10 cellular contexts compared by ENCODE assay signal in the genomic region with DNA sequence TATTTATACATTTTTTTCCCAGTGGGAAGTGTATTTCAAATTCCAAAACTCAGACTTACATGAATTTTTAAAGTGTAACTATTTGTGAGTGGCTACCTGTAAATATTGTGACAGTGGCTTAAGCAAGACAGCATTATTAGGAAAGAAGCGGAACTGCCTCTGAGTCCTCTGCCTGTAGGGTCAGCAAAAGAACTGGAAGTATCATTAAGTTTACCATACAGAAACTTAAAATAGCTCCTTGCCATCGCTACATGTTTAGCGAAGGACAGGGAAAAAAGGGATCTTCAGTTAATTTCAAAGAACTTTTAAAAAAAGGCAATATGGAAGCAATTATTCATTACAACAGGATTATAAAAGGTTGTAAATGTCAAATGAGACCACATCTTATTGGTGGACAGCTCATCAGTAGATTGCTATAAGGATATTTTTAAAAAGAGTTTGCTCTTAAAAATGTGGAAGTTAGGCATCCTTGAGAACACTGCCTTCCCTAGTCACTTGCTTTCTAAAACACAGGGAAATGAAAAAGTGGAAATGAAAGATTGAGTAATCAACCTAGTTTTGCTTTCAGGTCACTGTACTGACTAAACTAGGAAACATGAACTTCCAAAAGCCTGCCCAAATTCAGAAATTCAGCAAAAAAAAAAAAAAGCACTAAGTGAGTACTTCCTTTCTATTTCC. TPM values are rescaled to one million over a fixed set of nuclear protein-coding genes. Genes with fewer than 3 reads are reported as not detected.
A peak's percentile ranks its signal among the peaks of the same experiment; 100 is the strongest.
DNase-seq lines count a peak whose midpoint lies in the region; ATAC-seq and TF ChIP-seq lines count a peak whose summit lies in the region.
"Had no signal": no experiment of that assay in that cellular context is flagged by ENCODE, and none has a peak within 500 bp of the region (broad histone marks: within the 10 kb centered on the region; RNA-seq: fewer than 3 reads in every experiment).

No MANE protein-coding gene starts in this region.

- no peak overlapping the region for H2BK12ac ChIP-seq in mesenchymal stem cell (ENCODE audit: low read length in 2 of 2)

- peak overlapping the region; percentile 80 for H3K9ac ChIP-seq in mesenchymal stem cell (ENCODE audit: low read length)

- H2BK15ac ChIP-seq in mesenchymal stem cell (ENCODE audit: low read depth, poor library complexity, severe bottlenecking) = no peak overlapping the region

- H3K14ac ChIP-seq in mesenchymal stem cell (ENCODE audit: low read length in 2 of 2) = no peak overlapping the region

- no peak overlapping the region for H3K4ac ChIP-seq in mesenchymal stem cell (ENCODE audit: low read depth in 1 of 2, low read length in 2 of 2)

- H2AK5ac ChIP-seq in mesenchymal stem cell (ENCODE audit: low read length, severe bottlenecking) = no peak overlapping the region

- H3K36me3 ChIP-seq in mesenchymal stem cell (ENCODE audit: control insufficient read depth in 1 of 2, insufficient read depth in 2 of 2, low read depth in 1 of 2, low read length in 2 of 2) (peaks cover 0 to 4% of the 10 kb centered on the region in 2 experiments), thyroid gland (no peaks in the 10 kb centered on the region)

- intact Hi-C loops in thyroid gland (cut with DNase I) = no loop called here

- H3K4me1 Mint-ChIP-seq in HFFc6 (ENCODE audit: low read depth) = peaks cover 41% of the 10 kb centered on the region
- H3K4me1 Mint-ChIP-seq in activated T-helper 17 cell treated with anti-CD3 and anti-CD28 coated beads, Interleukin-2, amount 50 U/mL, for 72 hours = peaks cover 23% of the 10 kb centered on the region

- no peaks in the 10 kb centered on the region for H3K9me3 Mint-ChIP-seq in HFFc6
- no peaks in the 10 kb centered on the region for H3K9me3 Mint-ChIP-seq in activated T-helper 17 cell treated with anti-CD3 and anti-CD28 coated beads, Interleukin-2, amount 50 U/mL, for 72 hours
- H3K9me3 Mint-ChIP-seq: T-helper 2 cell treated with Interferon-gamma antibody and Interleukin-4, amounts not matched to agents 5 μg/mL and 100 μg/mL, for 36 hours had no signal

- H3K9me3 ChIP-seq in mesenchymal stem cell (ENCODE audit: control insufficient read depth, low read length) (no peaks in the 10 kb centered on the region), thyroid gland (no peaks in the 10 kb centered on the region)

- no peak overlapping the region for H3K27ac ChIP-seq in mesenchymal stem cell (ENCODE audit: low read length, poor library complexity, severe bottlenecking)
- no peak overlapping the region for H3K27ac ChIP-seq in thyroid gland

- WGBS in mesenchymal stem cell = 80% methylated on average over 1 of the region's 3 CpGs
- 89 to 92% methylated on average over 3 of the region's 3 CpGs for WGBS in thyroid gland, 2 donors

- no peak overlapping the region for H2BK120ac ChIP-seq in mesenchymal stem cell (ENCODE audit: low read depth, low read length)

- H3K27ac Mint-ChIP-seq in HFFc6 = peak overlapping the region; percentile 83
- H3K27ac Mint-ChIP-seq in activated T-helper 17 cell treated with anti-CD3 and anti-CD28 coated beads, Interleukin-2, amount 50 U/mL, for 72 hours = peak overlapping the region; percentile 15

- no peak overlapping the region for H2BK5ac ChIP-seq in mesenchymal stem cell (ENCODE audit: low read depth, low read length, poor library complexity, severe bottlenecking)

- H3K4me2 ChIP-seq in mesenchymal stem cell (ENCODE audit: low read length, poor library complexity, severe bottlenecking) = no peak overlapping the region

- peak; percentile 35 for DNase-seq in Ammon's horn (ENCODE audit: low spot score)
- peak; percentile 18 for DNase-seq in HFFc6
- no peak for DNase-seq in mesenchymal stem cell
- no peak for DNase-seq in thyroid gland
- no peak for DNase-seq in stimulated activated CD4-positive, alpha-beta T cell treated with anti-CD3 and anti-CD28 coated beads, Interleukin-2, amount 100 ng/mL, for 48 hours
- DNase-seq: stimulated activated CD4-positive, alpha-beta T cell treated with anti-CD3 and anti-CD28 coated beads, Interleukin-1b, Interleukin-23, amount 100 ng/mL, for 48 hours had no signal

- peak overlapping the region; percentile 87 for H3K4me3 Mint-ChIP-seq in HFFc6
- peak overlapping the region; percentile 57 for H3K4me3 Mint-ChIP-seq in activated T-helper 17 cell treated with anti-CD3 and anti-CD28 coated beads, Interleukin-2, amount 50 U/mL, for 72 hours

- no peak for TF ChIP-seq POLR2A in thyroid gland (IDR thresholded peaks at IDR 0.05)

- H3K36me3 Mint-ChIP-seq in HFFc6 (ENCODE audit: low read depth) = no peaks in the 10 kb centered on the region
- H3K36me3 Mint-ChIP-seq in activated T-helper 17 cell treated with anti-CD3 and anti-CD28 coated beads, Interleukin-2, amount 50 U/mL, for 72 hours (ENCODE audit: low read depth) = no peaks in the 10 kb centered on the region

- no peak overlapping the region for H3K23ac ChIP-seq in mesenchymal stem cell (ENCODE audit: low read length in 2 of 2)

- no peak overlapping the region for H4K91ac ChIP-seq in mesenchymal stem cell (ENCODE audit: low read length)

- H3K27me3 Mint-ChIP-seq in HFFc6 (ENCODE audit: insufficient read depth) = no peaks in the 10 kb centered on the region
- H3K27me3 Mint-ChIP-seq in activated T-helper 17 cell treated with anti-CD3 and anti-CD28 coated beads, Interleukin-2, amount 50 U/mL, for 72 hours = no peaks in the 10 kb centered on the region

- no peak overlapping the region for H3K18ac ChIP-seq in mesenchymal stem cell (ENCODE audit: low read depth in 1 of 2, low read length in 2 of 2)

- peaks cover 10% of the 10 kb centered on the region for H3K79me1 ChIP-seq in mesenchymal stem cell (replicated peaks; ENCODE audit: low read length, poor library complexity, severe bottlenecking)

- no peak for TF ChIP-seq CTCF in HFFc6 (IDR thresholded peaks at IDR 0.05)
- TF ChIP-seq CTCF in thyroid gland (IDR thresholded peaks at IDR 0.05) = no peak

- peak overlapping the region in 1 of 2 experiments; percentile 77 for H3K4me3 ChIP-seq in mesenchymal stem cell (ENCODE audit: insufficient read depth in 1 of 2, low read depth in 1 of 2, low read length in 2 of 2)
- no peak overlapping the region for H3K4me3 ChIP-seq in thyroid gland (replicated peaks in 1 of 3)

- no peak overlapping the region for H4K8ac ChIP-seq in mesenchymal stem cell (ENCODE audit: low read length)

- ATAC-seq in activated T-helper 17 cell treated with anti-CD3 and anti-CD28 coated beads, Interleukin-2, amount 50 U/mL, for 72 hours (replicated peaks) = peak; percentile 72
- ATAC-seq in GM21825 (IDR thresholded peaks at IDR 0.05; ENCODE audit: unreplicated experiment) = no peak
- ATAC-seq in GM21381 (IDR thresholded peaks at IDR 0.05; ENCODE audit: unreplicated experiment) = no peak

- H3K4me1 ChIP-seq in mesenchymal stem cell (ENCODE audit: control insufficient read depth, insufficient read depth, low read depth, low read length) (no peaks in the 10 kb centered on the region), thyroid gland (peaks cover 0 to 3% of the 10 kb centered on the region in 2 donors)

- H2AFZ ChIP-seq in mesenchymal stem cell (ENCODE audit: low read depth, low read length) = no peak overlapping the region

- H3K27me3 ChIP-seq in mesenchymal stem cell (ENCODE audit: control insufficient read depth in 1 of 2, insufficient read depth in 1 of 2, low read length in 2 of 2) (no peaks in the 10 kb centered on the region), thyroid gland (no peaks in the 10 kb centered on the region)

RNA-seq across cellular contexts. Expression of gene NSL1, which starts 39.2 kb away (rescaled TPM):
- 10 to 100 TPM; 28.7 to 35.1 (median 30.4) TPM for total RNA-seq in HFFc6 (2021; fragmentation: NEBNext Ultra II Directional; extraction: Animal tissue kit (Norgen Biotek cat#: 25700))
- total RNA-seq in activated T-helper 17 cell treated with anti-CD3 and anti-CD28 coated beads, Interleukin-2, amount 50 U/mL, for 72 hours = 10 to 100 TPM; 26.2 to 40.0 TPM
- 18.1 TPM for polyA plus RNA-seq in mesenchymal stem cell (2013, experiment 1 of 2)
- polyA plus RNA-seq in mesenchymal stem cell (2013, experiment 2 of 2) = 19.1 TPM
- total RNA-seq in thyroid gland = 10 to 100 TPM; 47.5 to 62.8 (median 62.2) TPM

RNA-seq across cellular contexts. Expression of gene TATDN3, which starts 39.3 kb away (rescaled TPM):
- 10 to 100 TPM in 5 of 6 experiments, 1 to 10 TPM in 1; 8.6 to 14.4 (median 12.1) TPM for total RNA-seq in HFFc6 (2021; fragmentation: NEBNext Ultra II Directional; extraction: Animal tissue kit (Norgen Biotek cat#: 25700))
- 10 to 100 TPM in 1 of 2 donors, 1 to 10 TPM in 1; 9.8 to 15.5 TPM for total RNA-seq in activated T-helper 17 cell treated with anti-CD3 and anti-CD28 coated beads, Interleukin-2, amount 50 U/mL, for 72 hours
- polyA plus RNA-seq in mesenchymal stem cell (2013, experiment 1 of 2) = 8.6 TPM
- 8.7 TPM for polyA plus RNA-seq in mesenchymal stem cell (2013, experiment 2 of 2)
- total RNA-seq in thyroid gland = 10 to 100 TPM; 12.1 to 20.2 (median 18.6) TPM

RNA-seq across cellular contexts. Expression of gene BATF3, which starts 52.8 kb away (rescaled TPM):
- 1 to 10 TPM in 5 of 6 experiments, under 1 TPM in 1; 0.89 to 1.7 (median 1.4) TPM for total RNA-seq in HFFc6 (2021; fragmentation: NEBNext Ultra II Directional; extraction: Animal tissue kit (Norgen Biotek cat#: 25700))
- total RNA-seq in activated T-helper 17 cell treated with anti-CD3 and anti-CD28 coated beads, Interleukin-2, amount 50 U/mL, for 72 hours = 100 to 1,000 TPM in 1 of 2 donors, 10 to 100 TPM in 1; 97.3 to 129 TPM
- 7.8 TPM for polyA plus RNA-seq in mesenchymal stem cell (2013, experiment 1 of 2)
- polyA plus RNA-seq in mesenchymal stem cell (2013, experiment 2 of 2) = 8.1 TPM
- 1 to 10 TPM; 1.2 to 1.6 (median 1.2) TPM for total RNA-seq in thyroid gland

Comparison
In these comparisons a context has a peak if more than half of its experiments do, and no peak if none do; other contexts are left out.
1. DNase-seq: peak in Ammon's horn (single experiment) and HFFc6 (single experiment); none in mesenchymal stem cell (single experiment), thyroid gland (0 of 2) and stimulated activated CD4-positive, alpha-beta T cell treated with anti-CD3 and anti-CD28 coated beads, Interleukin-2, amount 100 ng/mL, for 48 hours (0 of 2).
2. RNA of gene BATF3, which starts 52.8 kb away (total RNA-seq): 97.3 to 129 TPM in activated T-helper 17 cell treated with anti-CD3 and anti-CD28 coated beads, Interleukin-2, amount 50 U/mL, for 72 hours; 0.89 to 1.7 TPM in HFFc6 and 1.2 to 1.6 TPM in thyroid gland; every median in the first group is over 10 times any median in the second.